ENCODE assay signal across 17 cellular contexts in the genomic region with DNA sequence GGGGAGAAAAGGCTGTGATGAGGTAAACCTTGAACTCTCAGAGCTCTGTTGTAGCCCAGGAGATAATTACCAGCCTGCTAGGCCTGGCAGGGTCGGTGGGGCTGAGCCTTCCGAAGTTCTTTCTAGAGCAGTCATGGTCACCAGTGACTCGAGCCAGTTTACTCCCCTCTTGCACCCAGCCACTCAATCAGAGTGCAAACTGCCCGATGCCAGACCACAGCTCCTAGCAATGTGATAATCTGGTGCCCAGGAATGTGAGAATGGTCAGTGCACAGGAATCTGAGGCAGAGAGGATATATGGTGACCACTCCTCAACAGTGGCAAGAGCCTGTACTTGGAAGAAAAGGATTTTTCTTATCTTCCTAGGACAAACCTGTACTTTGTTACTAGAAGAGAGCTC. TPM values are rescaled to one million over a fixed set of nuclear protein-coding genes. Genes with fewer than 3 reads are reported as not detected.
DNase-seq lines count a peak whose midpoint lies in the region; ATAC-seq and TF ChIP-seq lines count a peak whose summit lies in the region.
"Had no signal": no experiment of that assay in that cellular context is flagged by ENCODE, and none has a peak within 500 bp of the region (broad histone marks: within the 10 kb centered on the region; RNA-seq: fewer than 3 reads in every experiment).

No MANE protein-coding gene starts in this region.

- H3K27ac Mint-ChIP-seq in naive B cell (peak overlapping the region in 4 of 6 donors; percentile 7 to 88 (median 70)), H9 (no peak overlapping the region)
- H3K27ac Mint-ChIP-seq: activated naive CD8-positive, alpha-beta T cell treated with anti-CD3 and anti-CD28 coated beads, Interleukin-2, amount 10 ng/mL, durations not matched to agents 7 days and 5 days had no signal

- peaks cover 28 to 81% (median 76%) of the 10 kb centered on the region in 4 donors for H3K4me1 ChIP-seq in esophagus muscularis mucosa
- H3K4me1 ChIP-seq in body of pancreas, result peaks cover 29% of the 10 kb centered on the region
- no peaks in the 10 kb centered on the region for H3K4me1 ChIP-seq in H9 (ENCODE audit: insufficient read depth, low read length)

- no peak overlapping the region for H2BK12ac ChIP-seq in H9 (ENCODE audit: insufficient read length, low read depth, low read length)

- TF ChIP-seq CTCF in esophagus muscularis mucosa (IDR thresholded peaks at IDR 0.05) (no peak), body of pancreas (IDR thresholded peaks at IDR 0.05) (no peak), H9 (conservative IDR thresholded peaks at IDR 0.05) (no peak)

- H2BK15ac ChIP-seq in H9 (ENCODE audit: low read depth, low read length), result no peak overlapping the region

- H3K9me3 ChIP-seq in esophagus muscularis mucosa (no peaks in the 10 kb centered on the region), body of pancreas (no peaks in the 10 kb centered on the region), H9 (ENCODE audit: control insufficient read depth, low read depth, low read length) (no peaks in the 10 kb centered on the region)
- H3K9me3 ChIP-seq: heart right ventricle, mucosa of descending colon, pancreas had no signal

- H2BK5ac ChIP-seq in H9 (ENCODE audit: insufficient read length, low read length), result no peak overlapping the region

- H3K4ac ChIP-seq in H9 (ENCODE audit: low read depth, low read length), result no peak overlapping the region

- H3K36me3 ChIP-seq in esophagus muscularis mucosa, result no peaks in the 10 kb centered on the region
- no peaks in the 10 kb centered on the region for H3K36me3 ChIP-seq in body of pancreas (replicated peaks in 1 of 2; ENCODE audit: insufficient read depth in 1 of 2, low read depth in 2 of 2)
- H3K36me3 ChIP-seq: heart right ventricle, pancreas had no signal

- H3K27me3 ChIP-seq in esophagus muscularis mucosa (no peaks in the 10 kb centered on the region), body of pancreas (no peaks in the 10 kb centered on the region), H9 (ENCODE audit: insufficient read depth, low read length) (no peaks in the 10 kb centered on the region)
- H3K27me3 ChIP-seq: heart right ventricle, pancreas had no signal

- in situ Hi-C loops in ACHN (cut with HindIII; ENCODE audit: low pct_ligation_motif_present, low pct_unique_long_range_greater_than_20kb, low sequenced_read_pairs), result no loop called here

- H3K4me3 ChIP-seq in esophagus muscularis mucosa (no peak overlapping the region), body of pancreas (no peak overlapping the region)
- H3K4me3 ChIP-seq: heart right ventricle, mucosa of descending colon, pancreas had no signal

- no peak overlapping the region for H2AK5ac ChIP-seq in H9 (ENCODE audit: insufficient read length, low read length)

- no peaks in the 10 kb centered on the region for H4K20me1 ChIP-seq in H9 (ENCODE audit: control insufficient read depth, insufficient read depth, insufficient read length)

- H3K9ac ChIP-seq in H9 (ENCODE audit: extremely low read depth, insufficient read length, low read length), result no peak overlapping the region

- H3K27ac ChIP-seq in esophagus muscularis mucosa (replicated peaks in 1 of 4) (peak overlapping the region; percentile 25 to 54 (median 37)), body of pancreas (peak overlapping the region in 1 of 4 donors; percentile 22), H9 (ENCODE audit: insufficient read length, low read depth, low read length) (no peak overlapping the region)
- H3K27ac ChIP-seq: pancreas had no signal

- TF ChIP-seq POLR2A in esophagus muscularis mucosa (IDR thresholded peaks at IDR 0.05; ENCODE audit: low read depth) (no peak), body of pancreas (IDR thresholded peaks at IDR 0.05) (no peak)

- ATAC-seq in naive B cell (ENCODE audit: low read depth in 2 of 2) (no peak), body of pancreas (no peak)
- ATAC-seq: mucosa of descending colon had no signal

- H3K27me3 Mint-ChIP-seq in naive B cell (no peaks in the 10 kb centered on the region), H9 (ENCODE audit: low read depth) (no peaks in the 10 kb centered on the region)
- H3K27me3 Mint-ChIP-seq: activated naive CD8-positive, alpha-beta T cell treated with anti-CD3 and anti-CD28 coated beads, Interleukin-2, amount 10 ng/mL, durations not matched to agents 7 days and 5 days had no signal

- no peak overlapping the region for H3K14ac ChIP-seq in H9 (ENCODE audit: insufficient read depth, low read length)

- no peak overlapping the region for H3K23ac ChIP-seq in H9 (ENCODE audit: insufficient read length, low read depth, low read length)

- intact Hi-C loops in esophagus muscularis mucosa (cut with DNase I) (no loop called here), body of pancreas (cut with DNase I) (no loop called here)

- no peaks in the 10 kb centered on the region for H3K79me2 ChIP-seq in H9 (ENCODE audit: insufficient read depth, low read length)

- no peak overlapping the region for H3K4me2 ChIP-seq in H9 (ENCODE audit: insufficient read depth, insufficient read length, low read length)

- H4K91ac ChIP-seq in H9 (ENCODE audit: insufficient read length, low read depth, low read length), result no peak overlapping the region

- H3K4me1 Mint-ChIP-seq in naive B cell (peaks cover 16 to 34% (median 32%) of the 10 kb centered on the region in 3 donors), H9 (0 out of 4 replicates have a peak, but pooled peaks cover 0 to 8% of the 10 kb centered on the region in 2 experiments)

- no peak overlapping the region for H2BK120ac ChIP-seq in H9 (ENCODE audit: low read depth, low read length, poor library complexity, severe bottlenecking)

- H3K79me1 ChIP-seq in H9 (ENCODE audit: insufficient read depth, low read depth, low read length, poor library complexity, severe bottlenecking), result no peaks in the 10 kb centered on the region

- DNase-seq in ACHN (peak; percentile 71), LHCN-M2 (ENCODE audit: low read depth) (peak; percentile 61), esophagus muscularis mucosa (ENCODE audit: extremely low spot score) (no peak), naive B cell (no peak), NCI-H748 treated with DMSO at 0.1 percent for 48 hours (lab: John Stamatoyannopoulos, UW) (no peak), body of pancreas (no peak), H9 (no peak)
- DNase-seq in activated CD8-positive, alpha-beta memory T cell treated with anti-CD3 and anti-CD28 coated beads for 24 hours, result no peak
- DNase-seq: activated CD4-positive, alpha-beta T cell treated with anti-CD3 and anti-CD28 coated beads for 4 hours; activated naive CD8-positive, alpha-beta T cell treated with anti-CD3 and anti-CD28 coated beads, Interleukin-2, amount 10 ng/mL, durations not matched to agents 7 days and 5 days; activated T-cell treated with anti-CD3 and anti-CD28 coated beads, Interleukin-2, amount 50 U/mL, for 1 hour; heart right ventricle; NK-92 treated with Interleukin-12 subunit alpha and Interleukin-12 subunit beta, amount 100 ng/mL, for 24 hours; pancreas; SHP77 treated with DMSO at 0.1 percent for 48 hours; substantia nigra had no signal

- H3K18ac ChIP-seq in H9 (ENCODE audit: insufficient read length, low read depth, low read length), result no peak overlapping the region

- no peak overlapping the region for H4K5ac ChIP-seq in H9 (ENCODE audit: insufficient read length, low read depth, low read length)

- peaks cover 11% of the 10 kb centered on the region in 2 donors for H3K36me3 Mint-ChIP-seq in naive B cell
- peaks cover 0 to 7% (median 4%) of the 10 kb centered on the region in 3 experiments; a peak in 4 of 7 replicates for H3K36me3 Mint-ChIP-seq in H9 (ENCODE audit: insufficient read depth in 1 of 3, low read depth in 3 of 3)

- WGBS in esophagus muscularis mucosa, result 95% methylated on average over 2 of the region's 4 CpGs
- 86 to 98% methylated on average over 4 of the region's 4 CpGs for WGBS in body of pancreas, 2 donors
- WGBS in H9 (ENCODE audit: extremely low coverage, insufficient read length, low lambda C conversion rate), result no CpG with 5 or more reads among the region's 4 CpGs

- H3K56ac ChIP-seq in H9 (ENCODE audit: insufficient read length, low read depth, low read length), result no peak overlapping the region

- H3K9me3 Mint-ChIP-seq in naive B cell (no peaks in the 10 kb centered on the region), H9 (peaks cover 7% of the 10 kb centered on the region in 2 experiments; a peak in 4 of 5 replicates)

- H4K8ac ChIP-seq in H9 (replicated peaks; ENCODE audit: insufficient read length, low read depth, low read length), result no peak overlapping the region

- H3T11ph ChIP-seq in H9 (ENCODE audit: low read length), result no peak overlapping the region

- no peak overlapping the region for H3K4me3 Mint-ChIP-seq in naive B cell
- no peak overlapping the region for H3K4me3 Mint-ChIP-seq in H9
- H3K4me3 Mint-ChIP-seq: activated naive CD8-positive, alpha-beta T cell treated with anti-CD3 and anti-CD28 coated beads, Interleukin-2, amount 10 ng/mL, durations not matched to agents 7 days and 5 days had no signal

- no peak overlapping the region for H2BK20ac ChIP-seq in H9 (ENCODE audit: low read depth, low read length, poor library complexity, severe bottlenecking)

- TF ChIP-seq EP300 in esophagus muscularis mucosa (IDR thresholded peaks at IDR 0.05), result no peak

- no peak overlapping the region for H2AFZ ChIP-seq in H9 (ENCODE audit: low read length)

- no peaks in the 10 kb centered on the region for H3K23me2 ChIP-seq in H9 (ENCODE audit: insufficient read length, low read depth, low read length, poor library complexity, severe bottlenecking)

RNA-seq across cellular contexts. Expression of a gene that starts 46.4 kb away (rescaled TPM):
- 51.9 and 52.1 TPM in 2 replicates for total RNA-seq in LHCN-M2 (2014; rRNA removed)
- polyA plus RNA-seq in LHCN-M2 (2012), result 23.3 TPM
- total RNA-seq in esophagus muscularis mucosa, result 100 to 1,000 TPM in 2 of 4 donors, 10 to 100 TPM in 2; 77.0 to 109 (median 94.0) TPM
- 100 to 1,000 TPM; 165 to 343 (median 213) TPM for polyA plus RNA-seq in naive B cell (ENCODE audit: low read depth in 6 of 6)
- total RNA-seq in body of pancreas, result 10 to 100 TPM; 48.5 to 67.2 TPM
- 34.2 and 38.2 TPM in 2 replicates for total RNA-seq in H9 (2021)

Comparison
In these comparisons a context has a peak if more than half of its experiments do, and no peak if none do; other contexts are left out.
1. DNase-seq: peak in ACHN (single experiment) and LHCN-M2 (single experiment); none in esophagus muscularis mucosa (single experiment), naive B cell (single experiment), NCI-H748 treated with DMSO at 0.1 percent for 48 hours (single experiment), body of pancreas (0 of 4), H9 (single experiment) and activated CD8-positive, alpha-beta memory T cell treated with anti-CD3 and anti-CD28 coated beads for 24 hours (single experiment).
2. H3K27ac Mint-ChIP-seq: peak in naive B cell (4 of 6); none in H9 (0 of 3).